In the genomic region with DNA sequence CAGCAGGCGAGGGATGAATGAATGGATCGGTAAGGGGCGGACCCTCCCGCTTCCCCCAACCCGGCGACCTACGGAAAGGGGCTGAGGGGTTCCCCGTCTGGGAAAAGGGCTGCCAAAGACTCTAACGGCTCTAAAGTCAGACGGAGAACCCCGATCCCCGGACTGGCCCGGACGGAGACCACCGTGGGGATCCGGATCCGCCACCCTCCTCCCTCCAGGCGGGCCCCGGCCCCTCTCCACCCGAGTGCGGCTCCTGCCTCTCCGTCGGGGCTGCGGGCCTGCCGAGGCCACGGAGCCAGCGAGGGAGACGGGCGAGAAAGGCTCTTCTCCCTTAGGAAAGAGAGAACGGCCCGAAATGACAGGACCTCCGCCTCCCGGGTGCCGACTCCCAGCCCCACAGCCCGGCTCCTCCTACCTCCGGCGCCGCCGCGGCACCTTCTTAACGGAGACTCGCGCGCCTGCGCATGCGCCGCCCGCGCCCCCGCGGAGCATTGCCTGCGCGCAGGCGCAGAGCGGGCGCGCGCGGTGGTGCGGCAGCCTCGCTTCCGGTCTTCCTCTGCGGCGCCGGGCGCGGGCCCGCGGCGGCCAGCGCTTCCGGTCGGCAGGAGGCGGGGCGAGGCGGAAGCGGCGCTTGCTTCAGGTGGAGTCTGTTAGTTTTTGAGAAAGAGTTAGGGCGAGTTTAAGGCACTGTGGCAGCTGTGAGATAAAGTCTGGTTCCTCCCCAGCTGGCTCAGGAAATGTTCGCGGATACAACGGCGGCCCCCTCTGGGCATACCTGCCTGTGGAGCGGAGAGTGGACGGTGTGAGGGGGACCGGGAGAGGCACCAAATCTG, we compare ENCODE assay signal across 8 cellular contexts. TPM values are rescaled to one million over a fixed set of nuclear protein-coding genes. Genes with fewer than 3 reads are reported as not detected.
DNase-seq lines count a peak whose midpoint lies in the region; ATAC-seq and TF ChIP-seq lines count a peak whose summit lies in the region.

A gene with protein sequence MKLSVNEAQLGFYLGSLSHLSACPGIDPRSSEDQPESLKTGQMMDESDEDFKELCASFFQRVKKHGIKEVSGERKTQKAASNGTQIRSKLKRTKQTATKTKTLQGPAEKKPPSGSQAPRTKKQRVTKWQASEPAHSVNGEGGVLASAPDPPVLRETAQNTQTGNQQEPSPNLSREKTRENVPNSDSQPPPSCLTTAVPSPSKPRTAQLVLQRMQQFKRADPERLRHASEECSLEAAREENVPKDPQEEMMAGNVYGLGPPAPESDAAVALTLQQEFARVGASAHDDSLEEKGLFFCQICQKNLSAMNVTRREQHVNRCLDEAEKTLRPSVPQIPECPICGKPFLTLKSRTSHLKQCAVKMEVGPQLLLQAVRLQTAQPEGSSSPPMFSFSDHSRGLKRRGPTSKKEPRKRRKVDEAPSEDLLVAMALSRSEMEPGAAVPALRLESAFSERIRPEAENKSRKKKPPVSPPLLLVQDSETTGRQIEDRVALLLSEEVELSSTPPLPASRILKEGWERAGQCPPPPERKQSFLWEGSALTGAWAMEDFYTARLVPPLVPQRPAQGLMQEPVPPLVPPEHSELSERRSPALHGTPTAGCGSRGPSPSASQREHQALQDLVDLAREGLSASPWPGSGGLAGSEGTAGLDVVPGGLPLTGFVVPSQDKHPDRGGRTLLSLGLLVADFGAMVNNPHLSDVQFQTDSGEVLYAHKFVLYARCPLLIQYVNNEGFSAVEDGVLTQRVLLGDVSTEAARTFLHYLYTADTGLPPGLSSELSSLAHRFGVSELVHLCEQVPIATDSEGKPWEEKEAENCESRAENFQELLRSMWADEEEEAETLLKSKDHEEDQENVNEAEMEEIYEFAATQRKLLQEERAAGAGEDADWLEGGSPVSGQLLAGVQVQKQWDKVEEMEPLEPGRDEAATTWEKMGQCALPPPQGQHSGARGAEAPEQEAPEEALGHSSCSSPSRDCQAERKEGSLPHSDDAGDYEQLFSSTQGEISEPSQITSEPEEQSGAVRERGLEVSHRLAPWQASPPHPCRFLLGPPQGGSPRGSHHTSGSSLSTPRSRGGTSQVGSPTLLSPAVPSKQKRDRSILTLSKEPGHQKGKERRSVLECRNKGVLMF (N-terminal part only) (minus strand): TSS at position 462 of the 833 bp plus-strand sequence. CDS start 2,642 bp downstream, outside the sequence.

- TF ChIP-seq POLR2A in Peyer's patch (IDR thresholded peaks at IDR 0.05) (peak; percentile 80 to 85), esophagus squamous epithelium (IDR thresholded peaks at IDR 0.05) (peak in 3 of 4 donors; percentile 66 to 92 (median 86))

- H3K36me3 Mint-ChIP-seq in activated T-cell treated with anti-CD3 and anti-CD28 coated beads, Interleukin-2, amount 50 U/mL, for 4 hours (ENCODE audit: insufficient read depth): peaks cover 11% of the 10 kb centered on the region

- no peaks in the 10 kb centered on the region for H3K27me3 Mint-ChIP-seq in activated T-cell treated with anti-CD3 and anti-CD28 coated beads, Interleukin-2, amount 50 U/mL, for 4 hours (ENCODE audit: low read depth)

- H3K4me1 Mint-ChIP-seq in activated T-cell treated with anti-CD3 and anti-CD28 coated beads, Interleukin-2, amount 50 U/mL, for 4 hours (ENCODE audit: low read depth): peaks cover 42% of the 10 kb centered on the region

- peak within 1 kb of the TSS; percentile 98 for H3K4me3 Mint-ChIP-seq in activated T-cell treated with anti-CD3 and anti-CD28 coated beads, Interleukin-2, amount 50 U/mL, for 4 hours

- ATAC-seq in GM21825 (IDR thresholded peaks at IDR 0.05; ENCODE audit: unreplicated experiment): peak; percentile 81
- ATAC-seq in activated T-cell treated with anti-CD3 and anti-CD28 coated beads, Interleukin-2, amount 50 U/mL, for 4 hours: peak; percentile 91 to 92

- H3K4me1 ChIP-seq in Peyer's patch: peaks cover 0 to 29% (median 7%) of the 10 kb centered on the region in 4 donors
- H3K4me1 ChIP-seq in esophagus squamous epithelium: peaks cover 0 to 36% (median 17%) of the 10 kb centered on the region in 3 donors

- DNase-seq in DMS79 (lab: John Stamatoyannopoulos, UW): peak; percentile 64
- DNase-seq in Peyer's patch: peak; percentile 88 to 96 (median 94)
- DNase-seq in activated T-cell treated with anti-CD3 and anti-CD28 coated beads, Interleukin-2, amount 50 U/mL, for 4 hours: peak; percentile 86
- DNase-seq in esophagus squamous epithelium (lab: John Stamatoyannopoulos, UW): peak; percentile 39
- DNase-seq in myocyte (ENCODE audit: low read depth): peak; percentile 91
- peak; percentile 69 for DNase-seq in stimulated activated CD8-positive, alpha-beta memory T cell treated with anti-CD3 and anti-CD28 coated beads, Interleukin-7, amount 100 ng/mL, for 24 hours (ENCODE audit: low read depth)

- WGBS in esophagus squamous epithelium, 2 donors: 2 to 6% methylated on average over 3 to 11 of the region's 86 CpGs

- H3K9me3 ChIP-seq in KOPT-K1 (ENCODE audit: insufficient read depth, low read length, poor library complexity, severe bottlenecking) (no peaks in the 10 kb centered on the region), Peyer's patch (no peaks in the 10 kb centered on the region), esophagus squamous epithelium (no peaks in the 10 kb centered on the region)

- H3K9me3 Mint-ChIP-seq in activated T-cell treated with anti-CD3 and anti-CD28 coated beads, Interleukin-2, amount 50 U/mL, for 4 hours: no peaks in the 10 kb centered on the region

- H3K36me3 ChIP-seq in KOPT-K1 (ENCODE audit: insufficient read depth, low read length) (peaks cover 29% of the 10 kb centered on the region), Peyer's patch (peaks cover 0 to 2% (median 0%) of the 10 kb centered on the region in 3 donors), esophagus squamous epithelium (peaks cover 0 to 8% (median 0%) of the 10 kb centered on the region in 3 donors)

- intact Hi-C loops in esophagus squamous epithelium (cut with DNase I): no loop called here

- TF ChIP-seq CTCF in Peyer's patch (IDR thresholded peaks at IDR 0.05) (peak in 2 of 6 experiments; percentile 13 to 15), esophagus squamous epithelium (IDR thresholded peaks at IDR 0.05) (peak in 3 of 6 experiments; percentile 9 to 60 (median 21))

- H3K27me3 ChIP-seq in Peyer's patch (no peaks in the 10 kb centered on the region), esophagus squamous epithelium (no peaks in the 10 kb centered on the region)

- H3K4me3 ChIP-seq in Peyer's patch (peak within 1 kb of the TSS; percentile 65 to 99 (median 75)), esophagus squamous epithelium (peak within 1 kb of the TSS; percentile 79 to 99 (median 98))

- peak within 1 kb of the TSS; percentile 93 for H3K27ac ChIP-seq in KOPT-K1 (ENCODE audit: low read depth, low read length, poor library complexity, severe bottlenecking)
- peak within 1 kb of the TSS; percentile 78 to 93 (median 82) for H3K27ac ChIP-seq in Peyer's patch
- H3K27ac ChIP-seq in esophagus squamous epithelium: peak within 1 kb of the TSS; percentile 87 to 92 (median 90)

RNA-seq across cellular contexts. Expression of the gene that starts here (rescaled TPM):
- total RNA-seq in Peyer's patch (10 to 100 TPM in 3 of 4 donors, 1 to 10 TPM in 1; 6.5 to 13.4 (median 12.8) TPM), esophagus squamous epithelium (1 to 10 TPM; 3.1 to 5.6 (median 3.9) TPM), myocyte (3.7 and 6.5 TPM in 2 replicates)
- 1 to 10 TPM; 7.6 to 9.1 (median 8.6) TPM for total RNA-seq in activated T-cell treated with anti-CD3 and anti-CD28 coated beads, Interleukin-2, amount 50 U/mL, for 4 hours
- 3.8 TPM for polyA plus RNA-seq in myocyte (2012)

Comparison
In these comparisons a context has a peak if more than half of its experiments do, and no peak if none do; other contexts are left out.
1. Peak in every context shown above with its lines: DNase-seq, ATAC-seq, H3K4me3 ChIP-seq and H3K27ac ChIP-seq.
2. DNase-seq: peak in every context shown above with its lines; median percentile 94 in Peyer's patch; 91 in myocyte; 86 in activated T-cell treated with anti-CD3 and anti-CD28 coated beads, Interleukin-2, amount 50 U/mL, for 4 hours; 69 in stimulated activated CD8-positive, alpha-beta memory T cell treated with anti-CD3 and anti-CD28 coated beads, Interleukin-7, amount 100 ng/mL, for 24 hours; 64 in DMS79; 39 in esophagus squamous epithelium.